In genomic region chr7:51069411-51070083, GRCh38 we compare ENCODE assay signal across 17 cellular contexts.
A peak's percentile ranks its signal among the peaks of the same experiment; 100 is the strongest.
DNase-seq lines count a peak whose midpoint lies in the region; ATAC-seq and TF ChIP-seq lines count a peak whose summit lies in the region.
"Had no signal": no experiment of that assay in that cellular context is flagged by ENCODE, and none has a peak within 500 bp of the region (broad histone marks: within the 10 kb centered on the region; RNA-seq: fewer than 3 reads in every experiment).

No MANE protein-coding gene starts in this region.

- H3K4me1 ChIP-seq in breast epithelium (no peaks in the 10 kb centered on the region), smooth muscle cell (ENCODE audit: low read depth) (peaks cover 4% of the 10 kb centered on the region), mucosa of descending colon (ENCODE audit: low read depth) (peaks cover 11% of the 10 kb centered on the region)

- DNase-seq in NCI-H2029 (lab: John Stamatoyannopoulos, UW) (peak; percentile 7), breast epithelium (ENCODE audit: low spot score in 2 of 2) (peak in 1 of 2 donors; percentile 49), left ventricle myocardium superior (no peak), smooth muscle cell (lab: John Stamatoyannopoulos, UW; ENCODE audit: unreplicated experiment) (no peak), D341Med (ENCODE audit: low spot score) (no peak), mucosa of descending colon (no peak)
- DNase-seq: activated CD8-positive, alpha-beta memory T cell treated with anti-CD3 and anti-CD28 coated beads for 24 hours; activated naive CD4-positive, alpha-beta T cell treated with anti-CD3 and anti-CD28 coated beads for 36 hours; CD4-positive, alpha-beta T cell; GF-D8; natural killer cell; NCI-H748 treated with DMSO at 0.1 percent for 48 hours; SIG-M5 had no signal

- no peak for TF ChIP-seq POLR2A in breast epithelium (IDR thresholded peaks at IDR 0.05)

- no peaks in the 10 kb centered on the region for H4K20me1 ChIP-seq in smooth muscle cell (ENCODE audit: low read depth)

- H3K9ac ChIP-seq in smooth muscle cell (ENCODE audit: low read depth): peak overlapping the region; percentile 23

- no peak for TF ChIP-seq CTCF in breast epithelium (IDR thresholded peaks at IDR 0.05)
- no peak for TF ChIP-seq CTCF in smooth muscle cell (IDR thresholded peaks at IDR 0.05; ENCODE audit: borderline replicate concordance, insufficient read depth, poor library complexity, severe bottlenecking)
- TF ChIP-seq CTCF in mucosa of descending colon (IDR thresholded peaks at IDR 0.05): no peak

- H3K4me3 ChIP-seq in breast epithelium: no peak overlapping the region
- no peak overlapping the region for H3K4me3 ChIP-seq in smooth muscle cell
- no peak overlapping the region for H3K4me3 ChIP-seq in mucosa of descending colon
- H3K4me3 ChIP-seq: HAP-1, skin epidermis, suprapubic skin had no signal

- intact Hi-C loops in breast epithelium (cut with DNase I; ENCODE audit: low total_unique reads): loop anchor here (10.0 kb wide), 1 partner anchor 75 kb away; no protein-coding TSS in a partner anchor
- intact Hi-C loops in left ventricle myocardium superior (cut with micrococcal nuclease): loop anchor here (10.0 kb wide), 1 partner anchor 385 kb away; no protein-coding TSS in a partner anchor
- intact Hi-C loops in mucosa of descending colon (cut with DNase I, micrococcal nuclease): no loop called here

- H3K36me3 ChIP-seq in breast epithelium: no peaks in the 10 kb centered on the region
- H3K36me3 ChIP-seq in smooth muscle cell (ENCODE audit: low read depth): no peaks in the 10 kb centered on the region
- no peaks in the 10 kb centered on the region for H3K36me3 ChIP-seq in mucosa of descending colon (ENCODE audit: low read depth)
- H3K36me3 ChIP-seq: HAP-1, suprapubic skin had no signal

- H3K27me3 ChIP-seq in breast epithelium (no peaks in the 10 kb centered on the region), smooth muscle cell (ENCODE audit: low read depth) (no peaks in the 10 kb centered on the region)
- H3K27me3 ChIP-seq: suprapubic skin had no signal

- WGBS in smooth muscle cell (ENCODE audit: low lambda C conversion rate): 95% methylated on average over 5 of the region's 5 CpGs

- peak; percentile 47 for ATAC-seq in left ventricle myocardium superior
- no peak for ATAC-seq in GM19351 (IDR thresholded peaks at IDR 0.05; ENCODE audit: unreplicated experiment)
- no peak for ATAC-seq in mucosa of descending colon
- ATAC-seq: natural killer cell had no signal

- no peaks in the 10 kb centered on the region for H3F3A ChIP-seq in smooth muscle cell (ENCODE audit: low read depth)

- H3K27ac ChIP-seq in breast epithelium: peak overlapping the region; percentile 33 to 50
- H3K27ac ChIP-seq in smooth muscle cell (ENCODE audit: low read depth): no peak overlapping the region
- H3K27ac ChIP-seq: suprapubic skin had no signal

- H3K4me2 ChIP-seq in smooth muscle cell: no peak overlapping the region

- H2AFZ ChIP-seq in smooth muscle cell (ENCODE audit: low read depth): no peak overlapping the region

- H3K9me3 ChIP-seq in breast epithelium (no peaks in the 10 kb centered on the region), smooth muscle cell (replicated peaks; ENCODE audit: low read depth) (no peaks in the 10 kb centered on the region), mucosa of descending colon (no peaks in the 10 kb centered on the region)
- H3K9me3 ChIP-seq: HAP-1, suprapubic skin had no signal

- no peaks in the 10 kb centered on the region for H3K79me2 ChIP-seq in smooth muscle cell (ENCODE audit: low read depth)

Comparison
In these comparisons a context has a peak if more than half of its experiments do, and no peak if none do; other contexts are left out.
1. intact Hi-C loops: an anchor here in breast epithelium (10.0 kb wide) and left ventricle myocardium superior (10.0 kb wide); none called in mucosa of descending colon.